Comparison of ENCODE assay signal across 15 cellular contexts in genomic region chr4:38113551-38113950, GRCh38.
DNase-seq lines count a peak whose midpoint lies in the region; ATAC-seq and TF ChIP-seq lines count a peak whose summit lies in the region.
"Had no signal": no experiment of that assay in that cellular context is flagged by ENCODE, and none has a peak within 500 bp of the region (broad histone marks: within the 10 kb centered on the region; RNA-seq: fewer than 3 reads in every experiment).

No MANE protein-coding gene starts in this region.

- H3K36me3 ChIP-seq in right atrium auricular region (peaks cover 32% of the 10 kb centered on the region), GM23338 (ENCODE audit: insufficient read depth) (no peaks in the 10 kb centered on the region), endodermal cell (ENCODE audit: control insufficient read depth, insufficient read depth, low read length) (peaks cover 17% of the 10 kb centered on the region), ovary (no peaks in the 10 kb centered on the region), gastroesophageal sphincter (peaks cover 0 to 71% of the 10 kb centered on the region in 2 donors)

- TF ChIP-seq EP300 in ovary (IDR thresholded peaks at IDR 0.05) (no peak), gastroesophageal sphincter (IDR thresholded peaks at IDR 0.05) (no peak)

- no peak overlapping the region for H3K4me3 Mint-ChIP-seq in GM23338
- no peak overlapping the region for H3K4me3 Mint-ChIP-seq in endodermal cell
- peak overlapping the region in 1 of 3 experiments; percentile 49 for H3K4me3 Mint-ChIP-seq in nephron
- H3K4me3 Mint-ChIP-seq: CD4-positive, CD25-positive, alpha-beta regulatory T cell had no signal

- H3K4me1 Mint-ChIP-seq in GM23338, result peaks cover 62% of the 10 kb centered on the region
- H3K4me1 Mint-ChIP-seq in endodermal cell, result peaks cover 27% of the 10 kb centered on the region
- peaks cover 68% of the 10 kb centered on the region for H3K4me1 Mint-ChIP-seq in nephron

- TF ChIP-seq CTCF in right atrium auricular region (IDR thresholded peaks at IDR 0.05) (no peak), GM23338 (conservative IDR thresholded peaks at IDR 0.05; ENCODE audit: low read depth in 2 of 2) (no peak), endodermal cell (conservative IDR thresholded peaks at IDR 0.05) (no peak), nephron (IDR thresholded peaks at IDR 0.05; ENCODE audit: unreplicated experiment in 3 of 3) (no peak), ovary (IDR thresholded peaks at IDR 0.05) (no peak), gastroesophageal sphincter (IDR thresholded peaks at IDR 0.05) (no peak)

- no peak overlapping the region for H3K4me3 ChIP-seq in right atrium auricular region
- H3K4me3 ChIP-seq in GM23338, result no peak overlapping the region
- no peak overlapping the region for H3K4me3 ChIP-seq in endodermal cell (ENCODE audit: low read length)
- no peak overlapping the region for H3K4me3 ChIP-seq in ovary
- H3K4me3 ChIP-seq in gastroesophageal sphincter, result no peak overlapping the region
- H3K4me3 ChIP-seq: BLaER1 treated with 17β-estradiol and CSF1 and Interleukin-3, amounts not matched to agents 10 nM and 100 nM had no signal

- DNase-seq in Right ventricle myocardium superior (no peak), right atrium auricular region (ENCODE audit: low spot score) (no peak), GM23338 (ENCODE audit: low spot score) (no peak), endodermal cell (no peak), DMS 273 treated with DMSO at 0.1 percent for 48 hours (lab: John Stamatoyannopoulos, UW) (no peak), ovary (no peak)
- DNase-seq: 8988T; CD4-positive, CD25-positive, alpha-beta regulatory T cell; DMS79 treated with DMSO at 0.1 percent for 48 hours; EL; HCEC 1CT had no signal

- peaks cover 8% of the 10 kb centered on the region; the same call in 1 of the 2 replicates for H3F3A ChIP-seq in GM23338 (replicated peaks; ENCODE audit: low read depth)

- H3K27ac Mint-ChIP-seq in GM23338, result 0 out of 2 replicates have a peak overlapping the region, but pooled peaks have one; percentile 38
- peak overlapping the region; percentile 29 for H3K27ac Mint-ChIP-seq in endodermal cell
- peak overlapping the region; percentile 80 to 94 (median 86) for H3K27ac Mint-ChIP-seq in nephron

- peaks cover 24% of the 10 kb centered on the region for H3K36me3 Mint-ChIP-seq in GM23338 (ENCODE audit: low read depth)
- H3K36me3 Mint-ChIP-seq in endodermal cell (ENCODE audit: low read depth), result peaks cover 22% of the 10 kb centered on the region
- H3K36me3 Mint-ChIP-seq in nephron (ENCODE audit: low read depth), result peaks cover 47% of the 10 kb centered on the region

- no peaks in the 10 kb centered on the region; the same call in 1 of the 2 replicates for H3K79me2 ChIP-seq in GM23338 (replicated peaks; ENCODE audit: insufficient read depth)

- intact Hi-C loops in Right ventricle myocardium superior (cut with DNase I) (no loop called here), ovary (cut with DNase I) (no loop called here)

- H3K27me3 ChIP-seq in right atrium auricular region, result no peaks in the 10 kb centered on the region
- H3K27me3 ChIP-seq in GM23338 (ENCODE audit: insufficient read depth), result no peaks in the 10 kb centered on the region
- no peaks in the 10 kb centered on the region for H3K27me3 ChIP-seq in endodermal cell (ENCODE audit: control insufficient read depth, insufficient read depth, low read length, poor library complexity, severe bottlenecking)
- H3K27me3 ChIP-seq in ovary, result no peaks in the 10 kb centered on the region
- H3K27me3 ChIP-seq in gastroesophageal sphincter, result no peaks in the 10 kb centered on the region
- H3K27me3 ChIP-seq: BLaER1 treated with 17β-estradiol and CSF1 and Interleukin-3, amounts not matched to agents 10 nM and 100 nM had no signal

- H3K9me3 ChIP-seq in right atrium auricular region, result no peaks in the 10 kb centered on the region
- H3K9me3 ChIP-seq in endodermal cell (ENCODE audit: control insufficient read depth, low read length), result no peaks in the 10 kb centered on the region
- H3K9me3 ChIP-seq in ovary, result no peaks in the 10 kb centered on the region
- no peaks in the 10 kb centered on the region for H3K9me3 ChIP-seq in gastroesophageal sphincter
- H3K9me3 ChIP-seq: BLaER1 treated with 17β-estradiol and CSF1 and Interleukin-3, amounts not matched to agents 10 nM and 100 nM had no signal

- WGBS in endodermal cell (ENCODE audit: insufficient coverage in 1 of 2, insufficient read length in 1 of 2), 2 experiments, result 94 to 100% methylated on average over 2 of the region's 2 CpGs
- WGBS in ovary, 3 donors, result 98 to 100% (median 98%) methylated on average over 2 of the region's 2 CpGs
- 85 to 100% methylated on average over 1 to 2 of the region's 2 CpGs for WGBS in gastroesophageal sphincter (ENCODE audit: low coverage in 1 of 2), 2 donors

- TF ChIP-seq POLR2A in ovary (IDR thresholded peaks at IDR 0.05) (no peak), gastroesophageal sphincter (IDR thresholded peaks at IDR 0.05) (no peak)

- H3K9me2 ChIP-seq in GM23338 (ENCODE audit: insufficient read depth), result no peaks in the 10 kb centered on the region

- peaks cover 0 to 33% of the 10 kb centered on the region in 2 donors for H3K4me1 ChIP-seq in right atrium auricular region
- peaks cover 54% of the 10 kb centered on the region for H3K4me1 ChIP-seq in GM23338 (ENCODE audit: insufficient read depth)
- peaks cover 4% of the 10 kb centered on the region for H3K4me1 ChIP-seq in endodermal cell (ENCODE audit: control insufficient read depth, insufficient read depth, low read length)
- H3K4me1 ChIP-seq in ovary (ENCODE audit: insufficient read depth), result peaks cover 10% of the 10 kb centered on the region
- peaks cover 0 to 28% (median 0%) of the 10 kb centered on the region in 3 donors for H3K4me1 ChIP-seq in gastroesophageal sphincter

- H3K27ac ChIP-seq in right atrium auricular region (no peak overlapping the region), GM23338 (ENCODE audit: low read depth) (peak overlapping the region; percentile 92), endodermal cell (ENCODE audit: low read depth, low read length) (no peak overlapping the region), ovary (no peak overlapping the region), gastroesophageal sphincter (peak overlapping the region in 1 of 4 donors; percentile 46)

- ATAC-seq in Right ventricle myocardium superior (ENCODE audit: poor library complexity) (peak; percentile 5), GM23338 (no peak), gastroesophageal sphincter (no peak)
- ATAC-seq: HepG2 had no signal

- H3K9me3 Mint-ChIP-seq in GM23338 (no peaks in the 10 kb centered on the region), endodermal cell (no peaks in the 10 kb centered on the region), nephron (no peaks in the 10 kb centered on the region)
- H3K9me3 Mint-ChIP-seq: CD4-positive, CD25-positive, alpha-beta regulatory T cell had no signal

- H4K20me1 ChIP-seq in GM23338 (replicated peaks; ENCODE audit: insufficient read depth), result no peaks in the 10 kb centered on the region
- H4K20me1 ChIP-seq: BLaER1 treated with 17β-estradiol and CSF1 and Interleukin-3, amounts not matched to agents 10 nM and 100 nM had no signal

- H2AFZ ChIP-seq in GM23338, result no peak overlapping the region

- H3K4me2 ChIP-seq in GM23338, result peak overlapping the region; percentile 1

- no peak overlapping the region for H3K9ac ChIP-seq in endodermal cell (ENCODE audit: extremely low read depth, low read length, poor library complexity, severe bottlenecking)

- H3K27me3 Mint-ChIP-seq in GM23338 (ENCODE audit: insufficient read depth, low read depth, poor library complexity) (peaks cover 6% of the 10 kb centered on the region), endodermal cell (ENCODE audit: insufficient read depth) (no peaks in the 10 kb centered on the region), nephron (ENCODE audit: low read depth) (no peaks in the 10 kb centered on the region)
- H3K27me3 Mint-ChIP-seq: CD4-positive, CD25-positive, alpha-beta regulatory T cell had no signal

TF ChIP-seq in GM23338, 12 proteins besides CTCF, POLR2A, EP300 and RAD21:
- TF ChIP-seq ZNF331 (CRISPR knock-in tag; IDR thresholded peaks at IDR 0.05; ENCODE audit: low read depth), result no peak
TF ChIP-seq in GM23338: peak in this region for 0.

Comparison
In these comparisons a context has a peak if more than half of its experiments do, and no peak if none do; other contexts are left out.
1. H3K27ac Mint-ChIP-seq: peak in every context shown above with its lines; median percentile 86 in nephron; 38 in GM23338; 29 in endodermal cell.